In the genomic region with DNA sequence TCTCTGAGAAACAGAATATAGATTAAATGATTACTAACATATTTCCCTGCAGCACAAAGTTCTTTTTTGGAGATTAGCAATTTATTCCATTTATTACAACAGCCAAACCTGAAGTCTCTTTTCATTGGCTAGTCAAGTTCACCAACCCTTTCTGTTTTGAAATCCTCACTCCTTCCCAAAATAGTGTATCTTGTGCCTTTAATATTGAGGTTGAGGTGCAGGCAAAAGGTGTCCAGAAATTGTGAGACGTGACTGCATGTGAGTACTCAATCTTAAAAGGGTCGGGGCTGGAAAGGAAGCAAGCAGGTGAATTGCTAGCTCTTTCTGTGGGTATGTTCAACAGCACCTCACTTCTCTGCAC, we compare ENCODE assay signal across 10 cellular contexts. TPM values are rescaled to one million over a fixed set of nuclear protein-coding genes. Genes with fewer than 3 reads are reported as not detected.
DNase-seq lines count a peak whose midpoint lies in the region; ATAC-seq and FAIRE-seq lines count a peak whose summit lies in the region.
"Had no signal": no experiment of that assay in that cellular context is flagged by ENCODE, and none has a peak within 500 bp of the region (broad histone marks: within the 10 kb centered on the region; RNA-seq: fewer than 3 reads in every experiment).

No MANE protein-coding gene starts in this region.

- H3K4me3 ChIP-seq in subcutaneous abdominal adipose tissue (ENCODE audit: low read depth in 1 of 5, low read length in 5 of 5): peak overlapping the region in 1 of 5 donors; percentile 34
- H3K4me3 ChIP-seq: A549 had no signal

- ATAC-seq in GM19463 (IDR thresholded peaks at IDR 0.05; ENCODE audit: unreplicated experiment): no peak

- H3K27ac ChIP-seq in layer of hippocampus (ENCODE audit: low read depth, low read length): peak overlapping the region; percentile 84
- H3K27ac ChIP-seq in subcutaneous abdominal adipose tissue (ENCODE audit: low read depth, low read length): peak overlapping the region; percentile 55

- no peaks in the 10 kb centered on the region for H3K36me3 ChIP-seq in subcutaneous abdominal adipose tissue (ENCODE audit: control insufficient read depth in 5 of 5, insufficient read depth in 5 of 5, low read length in 5 of 5)

- H3K27me3 Mint-ChIP-seq in activated naive CD8-positive, alpha-beta T cell treated with anti-CD3 and anti-CD28 coated beads for 36 hours: no peaks in the 10 kb centered on the region

- H3K27me3 ChIP-seq in layer of hippocampus (ENCODE audit: control insufficient read depth, insufficient read depth, low read length): no peaks in the 10 kb centered on the region
- H3K27me3 ChIP-seq in subcutaneous abdominal adipose tissue (ENCODE audit: control insufficient read depth in 5 of 5, insufficient read depth in 4 of 5, low read length in 5 of 5): no peaks in the 10 kb centered on the region

- H3K9me3 ChIP-seq in subcutaneous abdominal adipose tissue (ENCODE audit: control insufficient read depth in 5 of 5, low read length in 5 of 5): peaks cover 0 to 4% (median 0%) of the 10 kb centered on the region in 5 donors
- H3K9me3 ChIP-seq: A549 had no signal

- H3K27ac Mint-ChIP-seq in activated naive CD8-positive, alpha-beta T cell treated with anti-CD3 and anti-CD28 coated beads for 36 hours: peak overlapping the region; percentile 98

- H3K9ac ChIP-seq in subcutaneous abdominal adipose tissue (ENCODE audit: low read length in 5 of 5): no peak overlapping the region

- no peaks in the 10 kb centered on the region for H3K9me3 Mint-ChIP-seq in activated naive CD8-positive, alpha-beta T cell treated with anti-CD3 and anti-CD28 coated beads for 36 hours

- no peak for FAIRE-seq in GM19239 (lab: Jason Lieb, UNC)
- FAIRE-seq: A549 had no signal

- peaks cover 7% of the 10 kb centered on the region for H3K36me3 Mint-ChIP-seq in activated naive CD8-positive, alpha-beta T cell treated with anti-CD3 and anti-CD28 coated beads for 36 hours

- peak overlapping the region; percentile 84 for H3K4me3 Mint-ChIP-seq in activated naive CD8-positive, alpha-beta T cell treated with anti-CD3 and anti-CD28 coated beads for 36 hours

- peaks cover 69% of the 10 kb centered on the region for H3K4me1 Mint-ChIP-seq in activated naive CD8-positive, alpha-beta T cell treated with anti-CD3 and anti-CD28 coated beads for 36 hours

- peak; percentile 48 for DNase-seq in SIG-M5 treated with dmso at 0.1 percent for 504 hours (lab: John Stamatoyannopoulos, UW; ENCODE audit: unreplicated experiment)
- no peak for DNase-seq in SIG-M5 (lab: John Stamatoyannopoulos, UW)
- DNase-seq in activated naive CD8-positive, alpha-beta T cell treated with anti-CD3 and anti-CD28 coated beads for 36 hours: no peak
- DNase-seq in SKM-1 (lab: John Stamatoyannopoulos, UW; ENCODE audit: unreplicated experiment): no peak
- no peak for DNase-seq in GM19239 (ENCODE audit: insufficient read length, low spot score)
- DNase-seq: occipital lobe had no signal

- H3K4me1 ChIP-seq in subcutaneous abdominal adipose tissue (ENCODE audit: control insufficient read depth in 5 of 5, insufficient read depth in 5 of 5, low read length in 5 of 5): peaks cover 5 to 45% (median 37%) of the 10 kb centered on the region in 5 donors
- H3K4me1 ChIP-seq: A549 had no signal

RNA-seq across cellular contexts. Expression of gene FOXN3, which starts 11.1 kb away (rescaled TPM):
- total RNA-seq in activated naive CD8-positive, alpha-beta T cell treated with anti-CD3 and anti-CD28 coated beads for 36 hours: 10 to 100 TPM; 80.1 to 82.4 TPM
